ENCODE assay signal across 1 cellular context in the genomic region with DNA sequence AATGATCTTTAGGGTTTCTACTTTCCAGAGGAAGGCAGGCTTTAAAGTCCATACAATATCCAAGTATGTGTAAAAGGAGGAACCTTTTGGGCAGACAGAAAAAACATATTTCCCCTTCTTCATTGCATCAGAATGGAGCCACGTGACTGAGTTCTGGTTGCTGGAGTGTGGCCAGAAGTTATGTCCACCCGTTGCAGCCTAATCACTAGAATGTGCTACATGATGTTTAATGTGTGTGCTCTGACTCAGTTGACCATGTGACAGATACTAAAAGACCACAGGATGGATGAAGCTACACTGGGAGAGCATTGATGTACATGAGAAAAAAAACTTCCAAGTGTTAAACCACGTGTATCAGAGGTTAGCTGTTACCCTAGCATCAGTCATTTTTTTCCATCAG.
TF ChIP-seq lines count a peak whose summit lies in the region.

No MANE protein-coding gene starts in this region.

TF ChIP-seq in H1, 55 proteins besides CTCF, POLR2A, EP300 and RAD21:
- TF ChIP-seq NRF1 (IDR thresholded peaks at IDR 0.05; ENCODE audit: low read depth, low read length) = no peak
- no peak for TF ChIP-seq TAF1 (IDR thresholded peaks at IDR 0.05; ENCODE audit: low read depth, low read length)
- no peak for TF ChIP-seq SP2 (IDR thresholded peaks at IDR 0.05; ENCODE audit: low read length)
- TF ChIP-seq EZH2 (IDR thresholded peaks at IDR 0.05; ENCODE audit: low read depth, low read length, severe bottlenecking) = no peak
- no peak for TF ChIP-seq JUN (IDR thresholded peaks at IDR 0.05; ENCODE audit: low read depth, low read length)
- TF ChIP-seq SIN3A (conservative IDR thresholded peaks at IDR 0.05 in 1 of 2, IDR thresholded peaks at IDR 0.05 in 1 of 2; ENCODE audit: low read depth in 1 of 2, low read length in 2 of 2) = no peak
- TF ChIP-seq CBX8 (IDR thresholded peaks at IDR 0.05; ENCODE audit: borderline replicate concordance, low read depth, low read length) = no peak
- TF ChIP-seq RXRA (IDR thresholded peaks at IDR 0.05; ENCODE audit: insufficient read depth, low read depth, low read length) = no peak
- no peak for TF ChIP-seq SP1 (IDR thresholded peaks at IDR 0.05; ENCODE audit: low read depth, low read length)
- TF ChIP-seq BCL11A (IDR thresholded peaks at IDR 0.05; ENCODE audit: low read depth in 2 of 2, low read length in 2 of 2) = no peak
- no peak for TF ChIP-seq SAP30 (IDR thresholded peaks at IDR 0.05; ENCODE audit: insufficient read depth, insufficient replicate concordance, low read length)
- TF ChIP-seq BRCA1 (IDR thresholded peaks at IDR 0.05; ENCODE audit: low read depth, low read length) = no peak
- no peak for TF ChIP-seq SIRT6 (IDR thresholded peaks at IDR 0.05; ENCODE audit: low read length)
- no peak for TF ChIP-seq SIX5 (IDR thresholded peaks at IDR 0.05; ENCODE audit: low read depth, low read length)
- no peak for TF ChIP-seq YY1 (IDR thresholded peaks at IDR 0.05; ENCODE audit: low read depth, low read length)
- TF ChIP-seq RFX5 (IDR thresholded peaks at IDR 0.05; ENCODE audit: borderline replicate concordance, low read depth, low read length) = no peak
